ENCODE assay signal across 9 cellular contexts in genomic region chr10:35462491-35462934, GRCh38.
DNase-seq lines count a peak whose midpoint lies in the region; ATAC-seq and TF ChIP-seq lines count a peak whose summit lies in the region.
"Had no signal": no experiment of that assay in that cellular context is flagged by ENCODE, and none has a peak within 500 bp of the region (broad histone marks: within the 10 kb centered on the region; RNA-seq: fewer than 3 reads in every experiment).

No MANE protein-coding gene starts in this region.

- H3K9me3 Mint-ChIP-seq in Calu3 (ENCODE audit: low read depth, unreplicated experiment): no peaks in the 10 kb centered on the region
- H3K9me3 Mint-ChIP-seq: natural killer cell had no signal

- no peaks in the 10 kb centered on the region for H3K27me3 Mint-ChIP-seq in Calu3 (ENCODE audit: unreplicated experiment)

- POLR2A ChIA-PET in RWPE1 (lab: Yijun Ruan, JAX; ENCODE audit: low non-redundant PET): no interaction called here

- peak; percentile 59 for ATAC-seq in GM18868 (IDR thresholded peaks at IDR 0.05; ENCODE audit: unreplicated experiment)
- ATAC-seq in HG02642 (IDR thresholded peaks at IDR 0.05; ENCODE audit: poor library complexity, unreplicated experiment): peak; percentile 75

- no peak overlapping the region for H3K4me2 ChIP-seq in mesenchymal stem cell (ENCODE audit: low read length, poor library complexity, severe bottlenecking)

- H3K14ac ChIP-seq in mesenchymal stem cell (ENCODE audit: low read length in 2 of 2): no peak overlapping the region

- intact Hi-C loops in Calu3 (cut with micrococcal nuclease; ENCODE audit: unreplicated experiment): no loop called here

- 79% methylated on average over 5 of the region's 5 CpGs for WGBS in mesenchymal stem cell

- H2BK5ac ChIP-seq in mesenchymal stem cell (ENCODE audit: low read depth, low read length, poor library complexity, severe bottlenecking): no peak overlapping the region

- H2BK15ac ChIP-seq in mesenchymal stem cell (ENCODE audit: low read depth, poor library complexity, severe bottlenecking): peak overlapping the region; percentile 30

- H3K9me3 ChIP-seq in mesenchymal stem cell (ENCODE audit: control insufficient read depth, low read length): no peaks in the 10 kb centered on the region

- H3K4me1 Mint-ChIP-seq in Calu3 (ENCODE audit: low read depth, unreplicated experiment): peaks cover 42% of the 10 kb centered on the region

- no peak overlapping the region for H3K9ac ChIP-seq in mesenchymal stem cell (ENCODE audit: low read length)

- no peaks in the 10 kb centered on the region for H3K36me3 ChIP-seq in mesenchymal stem cell (ENCODE audit: control insufficient read depth in 1 of 2, insufficient read depth in 2 of 2, low read depth in 1 of 2, low read length in 2 of 2)

- DNase-seq in NCI-H345 treated with DMSO at 0.1 percent for 48 hours (lab: John Stamatoyannopoulos, UW; ENCODE audit: unreplicated experiment) (peak; percentile 26), mesenchymal stem cell (peak; percentile 9), RWPE1 (ENCODE audit: low spot score) (no peak), Calu3 (no peak), HCEC 1CT (no peak), middle frontal gyrus (ENCODE audit: extremely low spot score, low spot score) (no peak)
- DNase-seq: natural killer cell had no signal

- no peak overlapping the region for H2BK120ac ChIP-seq in mesenchymal stem cell (ENCODE audit: low read depth, low read length)

- no peak overlapping the region for H2BK12ac ChIP-seq in mesenchymal stem cell (ENCODE audit: low read length in 2 of 2)

- H3K4ac ChIP-seq in mesenchymal stem cell (ENCODE audit: low read depth in 1 of 2, low read length in 2 of 2): no peak overlapping the region

- H3K18ac ChIP-seq in mesenchymal stem cell (ENCODE audit: low read depth in 1 of 2, low read length in 2 of 2): peak overlapping the region in 1 of 2 experiments; percentile 6

- peaks cover 23% of the 10 kb centered on the region for H3K4me1 ChIP-seq in mesenchymal stem cell (ENCODE audit: control insufficient read depth, insufficient read depth, low read depth, low read length)

- CTCF ChIA-PET in RWPE1 (lab: Yijun Ruan, JAX) (no interaction called here), Calu3 (lab: Charles Lee) (no interaction called here)

- H4K91ac ChIP-seq in mesenchymal stem cell (ENCODE audit: low read length): peak overlapping the region; percentile 19

- H3K4me3 ChIP-seq in mesenchymal stem cell (ENCODE audit: insufficient read depth in 1 of 2, low read depth in 1 of 2, low read length in 2 of 2): no peak overlapping the region

- H3K79me1 ChIP-seq in mesenchymal stem cell (replicated peaks; ENCODE audit: low read length, poor library complexity, severe bottlenecking): peaks cover 40% of the 10 kb centered on the region

- no peak overlapping the region for H3K4me3 Mint-ChIP-seq in Calu3 (ENCODE audit: low read depth, unreplicated experiment)

- H3K27ac ChIP-seq in mesenchymal stem cell (ENCODE audit: low read length, poor library complexity, severe bottlenecking) (no peak overlapping the region), RWPE1 (no peak overlapping the region)

- no peak overlapping the region for H2AK5ac ChIP-seq in mesenchymal stem cell (ENCODE audit: low read length, severe bottlenecking)

- BruUV-seq in Calu3 (replicated peaks; lab: Mats Ljungman, UMichigan): no TSS peak

- H4K8ac ChIP-seq in mesenchymal stem cell (ENCODE audit: low read length): peak overlapping the region; percentile 4

- H2AFZ ChIP-seq in mesenchymal stem cell (ENCODE audit: low read depth, low read length): no peak overlapping the region

- TF ChIP-seq CTCF in RWPE1 (conservative IDR thresholded peaks at IDR 0.05; ENCODE audit: low read depth) (no peak), Calu3 (IDR thresholded peaks at IDR 0.05; ENCODE audit: unreplicated experiment) (no peak)

- H3K27me3 ChIP-seq in mesenchymal stem cell (ENCODE audit: control insufficient read depth in 1 of 2, insufficient read depth in 1 of 2, low read length in 2 of 2): no peaks in the 10 kb centered on the region

- no peak overlapping the region for H3K27ac Mint-ChIP-seq in Calu3 (ENCODE audit: unreplicated experiment)

- no peak overlapping the region for H3K23ac ChIP-seq in mesenchymal stem cell (ENCODE audit: low read length in 2 of 2)

- H3K36me3 Mint-ChIP-seq in Calu3 (ENCODE audit: insufficient read depth, unreplicated experiment): no peaks in the 10 kb centered on the region
- H3K36me3 Mint-ChIP-seq: natural killer cell had no signal

Comparison
In these comparisons a context has a peak if more than half of its experiments do, and no peak if none do; other contexts are left out.
1. DNase-seq: peak in NCI-H345 treated with DMSO at 0.1 percent for 48 hours (single experiment) and mesenchymal stem cell (single experiment); none in RWPE1 (single experiment), Calu3 (single experiment), HCEC 1CT (single experiment) and middle frontal gyrus (single experiment).